1 cellular context compared by ENCODE assay signal in genomic region chr16:57883480-57883879, GRCh38.
TF ChIP-seq lines count a peak whose summit lies in the region.

No MANE protein-coding gene starts in this region.

TF ChIP-seq in GM23338, 12 proteins besides CTCF, POLR2A, EP300 and RAD21 (continued from another document):
- no peak for TF ChIP-seq CREB1 (CRISPR knock-in tag; IDR thresholded peaks at IDR 0.05; ENCODE audit: low read depth)
- TF ChIP-seq REST (IDR thresholded peaks at IDR 0.05; ENCODE audit: unreplicated experiment): no peak
- no peak for TF ChIP-seq NANOG (IDR thresholded peaks at IDR 0.05; ENCODE audit: borderline replicate concordance)
- TF ChIP-seq POLR2AphosphoS5 (IDR thresholded peaks at IDR 0.05; ENCODE audit: low read depth): no peak
- no peak for TF ChIP-seq EZH2phosphoT487 (IDR thresholded peaks at IDR 0.05; ENCODE audit: unreplicated experiment)
- TF ChIP-seq ZNF114 (CRISPR knock-in tag; IDR thresholded peaks at IDR 0.05): no peak
- TF ChIP-seq EZH2 (IDR thresholded peaks at IDR 0.05; ENCODE audit: low read depth, unreplicated experiment): no peak
